ENCODE assay signal across 1 cellular context in genomic region chr19:17075860-17076538, GRCh38.
TF ChIP-seq lines count a peak whose summit lies in the region.

No MANE protein-coding gene starts in this region.

TF ChIP-seq in HEK293, 187 proteins besides CTCF, POLR2A, EP300 and RAD21 (continued from another document):
- TF ChIP-seq SALL2 (tag by site-specific recombination; IDR thresholded peaks at IDR 0.05; ENCODE audit: borderline replicate concordance) (peak; percentile 44; the same call in 1 of the 2 replicates), ZNF24 (tag by site-specific recombination; IDR thresholded peaks at IDR 0.05) (no peak), SP7 (tag by site-specific recombination; IDR thresholded peaks at IDR 0.05) (peak; percentile 8; the same call in 1 of the 2 replicates), KLF17 (tag by site-specific recombination; IDR thresholded peaks at IDR 0.05) (peak; percentile 42; the same call in 1 of the 2 replicates), ZNF146 (tag by site-specific recombination; IDR thresholded peaks at IDR 0.05) (no peak), ZNF10 (tag by site-specific recombination; IDR thresholded peaks at IDR 0.05) (peak; percentile 14; the same call in 1 of the 2 replicates), KLF1 (tag by site-specific recombination; IDR thresholded peaks at IDR 0.05) (peak; percentile 51; the same call in 1 of the 2 replicates), PBX3 (CRISPR knock-in tag; IDR thresholded peaks at IDR 0.05) (0 out of 2 replicates have a peak, but pooled peaks have one; percentile 49), ZNF626 (tag by site-specific recombination; IDR thresholded peaks at IDR 0.05) (no peak), ZFHX2 (tag by site-specific recombination; conservative IDR thresholded peaks at IDR 0.05) (peak; percentile 79), ZBTB6 (tag by site-specific recombination; IDR thresholded peaks at IDR 0.05) (no peak), YY1 (tag by site-specific recombination; IDR thresholded peaks at IDR 0.05) (no peak), ZNF654 (tag by site-specific recombination; IDR thresholded peaks at IDR 0.05; ENCODE audit: low read depth) (no peak), ZNF324 (tag by site-specific recombination; IDR thresholded peaks at IDR 0.05) (0 out of 2 replicates have a peak, but pooled peaks have one; percentile 35)
TF ChIP-seq in HEK293: peak in this region for 42.
